In the genomic region with DNA sequence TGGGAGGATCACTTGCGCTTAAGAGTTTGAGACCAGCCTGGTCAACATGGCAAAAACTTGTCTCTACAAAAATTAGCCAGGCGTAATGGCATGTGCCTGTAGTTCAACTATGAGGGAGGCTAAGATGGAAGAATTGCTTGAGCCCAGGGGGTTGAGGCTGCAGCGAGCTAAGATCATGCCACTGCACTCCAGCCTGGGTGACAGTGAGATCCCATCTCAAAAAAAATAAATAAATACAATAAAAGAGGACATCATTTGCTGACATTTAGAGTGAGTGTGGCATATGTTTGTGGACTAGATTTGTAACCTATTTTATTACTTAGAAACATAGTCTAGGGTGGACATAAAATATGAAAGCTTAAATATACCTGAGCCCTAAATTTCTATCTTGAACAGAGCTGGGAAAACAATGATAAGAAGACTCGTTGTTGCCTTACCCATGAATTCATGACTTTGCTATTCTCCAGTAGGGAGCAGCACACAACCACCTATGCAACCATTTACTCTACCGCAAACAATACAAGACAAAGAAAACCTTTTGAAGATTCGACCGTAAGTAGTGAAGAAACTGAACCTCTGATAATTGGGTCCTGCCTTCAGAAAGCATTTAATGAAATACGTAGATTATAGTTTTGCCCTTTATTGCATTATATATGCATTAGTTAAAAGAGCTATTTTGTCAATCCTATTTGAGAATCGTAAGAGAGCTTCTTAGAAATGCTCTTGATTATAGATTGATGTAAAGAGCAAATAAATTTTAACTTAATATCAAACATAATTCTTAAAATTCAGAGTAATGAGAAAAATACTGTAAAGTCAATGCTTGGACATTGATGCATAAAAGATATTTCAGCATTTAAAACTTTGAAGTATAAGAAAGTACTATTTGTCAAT, we compare ENCODE assay signal across 1 cellular context.
TF ChIP-seq lines count a peak whose summit lies in the region.

No MANE protein-coding gene starts in this region.

TF ChIP-seq in HepG2, 621 proteins besides CTCF, POLR2A, EP300 and RAD21 (continued from another document):
- TF ChIP-seq, protein P1, sequence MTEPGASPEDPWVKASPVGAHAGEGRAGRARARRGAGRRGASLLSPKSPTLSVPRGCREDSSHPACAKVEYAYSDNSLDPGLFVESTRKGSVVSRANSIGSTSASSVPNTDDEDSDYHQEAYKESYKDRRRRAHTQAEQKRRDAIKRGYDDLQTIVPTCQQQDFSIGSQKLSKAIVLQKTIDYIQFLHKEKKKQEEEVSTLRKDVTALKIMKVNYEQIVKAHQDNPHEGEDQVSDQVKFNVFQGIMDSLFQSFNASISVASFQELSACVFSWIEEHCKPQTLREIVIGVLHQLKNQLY (CRISPR knock-in tag; IDR thresholded peaks at IDR 0.05) = no peak
- TF ChIP-seq, protein P2, sequence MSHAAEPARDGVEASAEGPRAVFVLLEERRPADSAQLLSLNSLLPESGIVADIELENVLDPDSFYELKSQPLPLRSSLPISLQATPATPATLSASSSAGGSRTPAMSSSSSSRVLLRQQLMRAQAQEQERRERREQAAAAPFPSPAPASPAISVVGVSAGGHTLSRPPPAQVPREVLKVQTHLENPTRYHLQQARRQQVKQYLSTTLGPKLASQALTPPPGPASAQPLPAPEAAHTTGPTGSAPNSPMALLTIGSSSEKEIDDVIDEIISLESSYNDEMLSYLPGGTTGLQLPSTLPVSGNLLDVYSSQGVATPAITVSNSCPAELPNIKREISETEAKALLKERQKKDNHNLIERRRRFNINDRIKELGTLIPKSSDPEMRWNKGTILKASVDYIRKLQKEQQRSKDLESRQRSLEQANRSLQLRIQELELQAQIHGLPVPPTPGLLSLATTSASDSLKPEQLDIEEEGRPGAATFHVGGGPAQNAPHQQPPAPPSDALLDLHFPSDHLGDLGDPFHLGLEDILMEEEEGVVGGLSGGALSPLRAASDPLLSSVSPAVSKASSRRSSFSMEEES (CRISPR knock-in tag; IDR thresholded peaks at IDR 0.05) = no peak
- no peak for TF ChIP-seq NFE2 (CRISPR knock-in tag; IDR thresholded peaks at IDR 0.05)
- no peak for TF ChIP-seq ARNTL (CRISPR knock-in tag; IDR thresholded peaks at IDR 0.05)
- no peak for TF ChIP-seq ZSCAN31 (CRISPR knock-in tag; IDR thresholded peaks at IDR 0.05; ENCODE audit: low read depth)
- TF ChIP-seq NFE2L2 (IDR thresholded peaks at IDR 0.05; ENCODE audit: low read length) = peak; percentile 37; the same call in 1 of the 2 replicates
- peak; percentile 90 for TF ChIP-seq STAG1 (CRISPR knock-in tag; IDR thresholded peaks at IDR 0.05)
